In the genomic region with DNA sequence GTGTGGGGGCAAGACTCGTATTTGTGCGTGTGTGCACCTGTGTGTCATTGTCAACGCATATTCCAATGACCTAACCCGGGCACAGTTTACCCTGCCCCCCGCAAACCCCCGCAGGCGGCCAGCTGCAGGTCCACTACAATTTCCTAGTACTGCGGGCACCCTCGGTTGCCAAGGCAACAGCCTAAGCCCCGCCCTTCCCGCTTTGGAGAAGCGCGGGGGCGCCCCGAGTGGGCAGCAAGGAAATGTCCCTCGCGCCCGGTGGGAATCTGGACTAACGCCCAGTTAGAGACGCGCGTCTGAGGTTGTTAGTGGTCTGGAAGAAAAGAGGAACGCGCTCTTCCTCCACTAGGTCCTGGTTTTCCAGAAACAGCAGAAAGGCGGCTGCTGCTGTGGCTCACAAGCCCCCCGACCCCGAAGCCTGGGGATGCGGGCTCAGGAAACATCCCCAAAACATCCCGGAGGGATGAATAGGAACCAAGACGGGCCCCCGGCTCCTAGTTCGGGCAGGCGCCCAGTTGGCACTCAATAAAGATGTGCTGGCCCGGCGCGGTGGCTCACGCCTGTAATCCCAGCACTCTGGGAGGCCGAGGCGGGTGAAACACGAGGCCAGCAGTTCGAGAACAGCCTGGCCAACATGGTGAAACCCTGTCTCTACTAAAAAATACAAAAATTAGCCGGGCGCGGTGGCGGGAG, we compare ENCODE assay signal across 8 cellular contexts. TPM values are rescaled to one million over a fixed set of nuclear protein-coding genes. Genes with fewer than 3 reads are reported as not detected.
DNase-seq lines count a peak whose midpoint lies in the region; TF ChIP-seq lines count a peak whose summit lies in the region.

No MANE protein-coding gene starts in this region.

- H3K36me3 Mint-ChIP-seq in T-helper 2 cell treated with Interferon-gamma antibody and Interleukin-4, amounts not matched to agents 5 μg/mL and 100 μg/mL, for 36 hours (ENCODE audit: low read depth): peaks cover 3% of the 10 kb centered on the region
- H3K36me3 Mint-ChIP-seq in endothelial cell (ENCODE audit: low read depth, unreplicated experiment): no peaks in the 10 kb centered on the region

- peaks cover 26% of the 10 kb centered on the region for H3K4me1 Mint-ChIP-seq in T-helper 2 cell treated with Interferon-gamma antibody and Interleukin-4, amounts not matched to agents 5 μg/mL and 100 μg/mL, for 36 hours (ENCODE audit: low read depth)
- H3K4me1 Mint-ChIP-seq in endothelial cell (ENCODE audit: unreplicated experiment): peaks cover 22% of the 10 kb centered on the region

- no peaks in the 10 kb centered on the region for H3K9me3 ChIP-seq in thymus (ENCODE audit: control insufficient read depth)

- H3K9me3 Mint-ChIP-seq in T-helper 2 cell treated with Interferon-gamma antibody and Interleukin-4, amounts not matched to agents 5 μg/mL and 100 μg/mL, for 36 hours: no peaks in the 10 kb centered on the region
- no peaks in the 10 kb centered on the region for H3K9me3 Mint-ChIP-seq in endothelial cell (ENCODE audit: unreplicated experiment)

- peaks cover 10% of the 10 kb centered on the region for H3K4me1 ChIP-seq in thymus (ENCODE audit: control insufficient read depth, insufficient read depth, low read length)

- DNase-seq in AG08396 (ENCODE audit: low spot score): peak; percentile 84
- DNase-seq in GM13977 (ENCODE audit: low spot score): no peak
- DNase-seq in T-helper 2 cell treated with Interferon-gamma antibody and Interleukin-4, amounts not matched to agents 5 μg/mL and 100 μg/mL, for 36 hours (ENCODE audit: low spot score): no peak
- DNase-seq in endothelial cell (ENCODE audit: low spot score): peak; percentile 64
- DNase-seq in middle frontal gyrus (ENCODE audit: extremely low spot score, low spot score): peak; percentile 82
- DNase-seq in GOT3 (lab: John Stamatoyannopoulos, UW): no peak
- no peak for DNase-seq in NCI-H2171 (lab: John Stamatoyannopoulos, UW)

- H3K27me3 ChIP-seq in thymus (ENCODE audit: control insufficient read depth, insufficient read depth): no peaks in the 10 kb centered on the region

- no peaks in the 10 kb centered on the region for H3K27me3 Mint-ChIP-seq in T-helper 2 cell treated with Interferon-gamma antibody and Interleukin-4, amounts not matched to agents 5 μg/mL and 100 μg/mL, for 36 hours (ENCODE audit: low read depth)
- H3K27me3 Mint-ChIP-seq in endothelial cell (ENCODE audit: unreplicated experiment): peaks cover 4% of the 10 kb centered on the region

- H3K27ac Mint-ChIP-seq in T-helper 2 cell treated with Interferon-gamma antibody and Interleukin-4, amounts not matched to agents 5 μg/mL and 100 μg/mL, for 36 hours: peak overlapping the region; percentile 91
- no peak overlapping the region for H3K27ac Mint-ChIP-seq in endothelial cell (ENCODE audit: unreplicated experiment)

- WGBS in thymus: 54% methylated on average over 45 of the region's 45 CpGs

- no peak overlapping the region for H3K27ac ChIP-seq in thymus (ENCODE audit: low read depth)

- peaks cover 5% of the 10 kb centered on the region for H3K36me3 ChIP-seq in thymus (ENCODE audit: control insufficient read depth, insufficient read depth)

- peak overlapping the region; percentile 80 for H3K4me3 ChIP-seq in thymus (ENCODE audit: low read length)

- in situ Hi-C loops in GM13977 (cut with MboI; ENCODE audit: low pct_unique_long_range_greater_than_20kb, low sequenced_read_pairs, unreplicated experiment): no loop called here

- peak overlapping the region; percentile 96 for H3K4me3 Mint-ChIP-seq in T-helper 2 cell treated with Interferon-gamma antibody and Interleukin-4, amounts not matched to agents 5 μg/mL and 100 μg/mL, for 36 hours
- peak overlapping the region; percentile 87 for H3K4me3 Mint-ChIP-seq in endothelial cell (ENCODE audit: unreplicated experiment)

- TF ChIP-seq CTCF in GM13977 (IDR thresholded peaks at IDR 0.05; ENCODE audit: extremely low read depth, insufficient read depth, missing control alignments) (peak; percentile 25), endothelial cell (IDR thresholded peaks at IDR 0.05; ENCODE audit: unreplicated experiment) (no peak)

RNA-seq across cellular contexts. Expression of a gene that starts 1.1 kb away (rescaled TPM):
- 5.4 TPM for total RNA-seq in endothelial cell (ENCODE audit: unreplicated experiment)
- polyA plus RNA-seq in thymus: 17.6 TPM

RNA-seq across cellular contexts. Expression of a gene that starts 2.2 kb away (rescaled TPM):
- total RNA-seq in endothelial cell (ENCODE audit: unreplicated experiment): 7.1 TPM
- polyA plus RNA-seq in thymus: 48.2 TPM

RNA-seq across cellular contexts. Expression of a gene that starts 7.3 kb away (rescaled TPM):
- total RNA-seq in endothelial cell (ENCODE audit: unreplicated experiment): 19.8 TPM
- polyA plus RNA-seq in thymus: 17.6 TPM

RNA-seq across cellular contexts. Expression of a gene that starts 8.7 kb away (rescaled TPM):
- total RNA-seq in endothelial cell (ENCODE audit: unreplicated experiment): 60.6 TPM
- polyA plus RNA-seq in thymus: 21.0 TPM

RNA-seq across cellular contexts. Expression of a gene that starts 19.7 kb away (rescaled TPM):
- total RNA-seq in endothelial cell (ENCODE audit: unreplicated experiment): 925 TPM
- polyA plus RNA-seq in thymus: 1,964 TPM

Comparison
In these comparisons a context has a peak if more than half of its experiments do, and no peak if none do; other contexts are left out.
1. DNase-seq: peak in AG08396 (single experiment), endothelial cell (single experiment) and middle frontal gyrus (single experiment); none in GM13977 (single experiment), T-helper 2 cell treated with Interferon-gamma antibody and Interleukin-4, amounts not matched to agents 5 μg/mL and 100 μg/mL, for 36 hours (single experiment), GOT3 (single experiment) and NCI-H2171 (single experiment).